Comparison of ENCODE assay signal across 1 cellular context in genomic region chr4:108118505-108118904, GRCh38.
TF ChIP-seq lines count a peak whose summit lies in the region.

No MANE protein-coding gene starts in this region.

TF ChIP-seq in GM12878, 131 proteins besides CTCF, POLR2A, EP300 and RAD21 (continued from another document and continues in another):
- TF ChIP-seq IRF5 (IDR thresholded peaks at IDR 0.05; ENCODE audit: borderline replicate concordance) (no peak), FOS (IDR thresholded peaks at IDR 0.05; ENCODE audit: borderline replicate concordance, extremely low read depth, insufficient read length) (no peak), RELB (IDR thresholded peaks at IDR 0.05; ENCODE audit: low read depth) (peak; percentile 68; the same call in 1 of the 2 replicates), SPI1 (IDR thresholded peaks at IDR 0.05; ENCODE audit: borderline replicate concordance, insufficient read depth, low read depth, low read length) (no peak), POLR2AphosphoS5 (IDR thresholded peaks at IDR 0.05; ENCODE audit: low read length) (no peak), RBBP5 (conservative IDR thresholded peaks at IDR 0.05) (no peak), TARDBP (IDR thresholded peaks at IDR 0.05; ENCODE audit: borderline replicate concordance) (no peak), EED (IDR thresholded peaks at IDR 0.05; ENCODE audit: low read depth) (no peak), PKNOX1 (IDR thresholded peaks at IDR 0.05) (peak; percentile 87), TAF1 (IDR thresholded peaks at IDR 0.05; ENCODE audit: borderline replicate concordance, low read depth, low read length) (no peak), SIN3A (IDR thresholded peaks at IDR 0.05; ENCODE audit: low read depth, low read length) (no peak), NR2C1 (IDR thresholded peaks at IDR 0.05) (no peak), ZNF592 (IDR thresholded peaks at IDR 0.05) (no peak), BCL3 (IDR thresholded peaks at IDR 0.05; ENCODE audit: borderline replicate concordance, insufficient read depth, low read depth, low read length, poor library complexity, severe bottlenecking) (peak; percentile 57), ZNF24 (IDR thresholded peaks at IDR 0.05) (no peak; the same call in 1 of the 2 replicates), CHD4 (IDR thresholded peaks at IDR 0.05) (no peak), EGR1 (IDR thresholded peaks at IDR 0.05; ENCODE audit: borderline replicate concordance in 1 of 2, low read depth in 2 of 2, low read length in 2 of 2) (no peak), HDAC2 (IDR thresholded peaks at IDR 0.05) (no peak), RUNX3 (IDR thresholded peaks at IDR 0.05; ENCODE audit: low read length) (peak; percentile 82), RAD51 (IDR thresholded peaks at IDR 0.05) (no peak), ZNF207 (IDR thresholded peaks at IDR 0.05; ENCODE audit: borderline replicate concordance) (no peak), IKZF2 (IDR thresholded peaks at IDR 0.05) (peak; percentile 58 to 79; a peak in 3 of 4 replicates), ZNF687 (IDR thresholded peaks at IDR 0.05) (no peak), SMAD5 (IDR thresholded peaks at IDR 0.05; ENCODE audit: low read depth) (no peak), CHD2 (IDR thresholded peaks at IDR 0.05; ENCODE audit: borderline replicate concordance, low read depth, low read length) (peak; percentile 50; the same call in 1 of the 2 replicates), USF2 (IDR thresholded peaks at IDR 0.05; ENCODE audit: borderline replicate concordance, low read depth, low read length) (no peak), KAT2A (conservative IDR thresholded peaks at IDR 0.05; ENCODE audit: control insufficient read depth, low read depth, low read length) (no peak), MLLT1 (IDR thresholded peaks at IDR 0.05) (peak; percentile 63; the same call in 1 of the 2 replicates), ZZZ3 (IDR thresholded peaks at IDR 0.05; ENCODE audit: control insufficient read depth, insufficient read length, low read depth) (no peak), CUX1 (IDR thresholded peaks at IDR 0.05; ENCODE audit: insufficient replicate concordance, low read depth, low read length) (peak; percentile 81), ATF3 (IDR thresholded peaks at IDR 0.05; ENCODE audit: borderline replicate concordance, extremely low read depth, low read depth, low read length) (no peak), TBL1XR1 (IDR thresholded peaks at IDR 0.05; ENCODE audit: low read depth, low read length) (peak; percentile 75; the same call in 1 of the 2 replicates), PAX5 (IDR thresholded peaks at IDR 0.05; ENCODE audit: borderline replicate concordance, low read depth, low read length) (no peak), NRF1 (conservative IDR thresholded peaks at IDR 0.05; ENCODE audit: low read depth, low read length) (no peak)
